1 cellular context compared by ENCODE assay signal in genomic region chr2:219500135-219500534, GRCh38.
TF ChIP-seq lines count a peak whose summit lies in the region.

No MANE protein-coding gene starts in this region.

TF ChIP-seq in K562, 482 proteins besides CTCF, POLR2A, EP300 and RAD21 (continued from another document):
- no peak for TF ChIP-seq FOXP4 (CRISPR knock-in tag; IDR thresholded peaks at IDR 0.05; ENCODE audit: borderline replicate concordance)
- peak; percentile 44; the same call in 1 of the 2 replicates for TF ChIP-seq MTA3 (IDR thresholded peaks at IDR 0.05; ENCODE audit: borderline replicate concordance)
- TF ChIP-seq POLR3G (IDR thresholded peaks at IDR 0.05; ENCODE audit: extremely low read depth, insufficient read length, insufficient replicate concordance) = no peak
- TF ChIP-seq ZNF589 (CRISPR knock-in tag; IDR thresholded peaks at IDR 0.05; ENCODE audit: low read depth) = no peak
- TF ChIP-seq ZNF75A (CRISPR knock-in tag; IDR thresholded peaks at IDR 0.05) = no peak
- no peak for TF ChIP-seq ZNF175 (CRISPR knock-in tag; IDR thresholded peaks at IDR 0.05; ENCODE audit: low read depth)
- TF ChIP-seq MEF2D (tag; conservative IDR thresholded peaks at IDR 0.05; ENCODE audit: low read depth) = 0 out of 2 replicates have a peak, but pooled peaks have one; percentile 19
- no peak for TF ChIP-seq PURB (CRISPR knock-in tag; IDR thresholded peaks at IDR 0.05; ENCODE audit: low read depth)
- no peak for TF ChIP-seq ZC3H4 (CRISPR knock-in tag; IDR thresholded peaks at IDR 0.05; ENCODE audit: borderline replicate concordance)
- TF ChIP-seq JUND (IDR thresholded peaks at IDR 0.05; ENCODE audit: borderline replicate concordance, low read depth, low read length) = peak; percentile 35; the same call in 1 of the 2 replicates
- TF ChIP-seq JUND (tag; IDR thresholded peaks at IDR 0.05; ENCODE audit: borderline replicate concordance, low read depth, low read length) = 0 out of 3 replicates have a peak, but pooled peaks have one; percentile 49
- no peak for TF ChIP-seq KAT8 (IDR thresholded peaks at IDR 0.05; ENCODE audit: low read depth)
